ENCODE assay signal across 7 cellular contexts in the genomic region with DNA sequence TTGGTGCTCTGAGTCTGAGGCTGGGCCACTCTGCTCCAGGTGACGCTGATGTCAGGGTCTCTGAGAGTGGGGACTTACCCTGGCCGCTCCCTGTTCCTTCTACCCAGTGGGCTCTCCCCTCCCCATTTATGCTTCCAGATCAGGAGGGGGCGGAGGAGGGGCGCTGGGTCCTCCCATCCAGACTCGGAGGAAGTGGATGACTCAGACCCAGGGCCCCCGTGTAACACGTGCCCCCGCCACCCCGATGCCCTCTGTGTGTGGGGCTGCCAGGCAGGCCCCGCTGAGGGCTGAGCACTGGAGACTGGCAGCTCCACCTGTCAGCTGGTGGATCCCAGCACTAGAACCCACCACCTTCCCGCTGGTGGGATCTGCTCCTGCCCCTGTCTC. TPM values are rescaled to one million over a fixed set of nuclear protein-coding genes. Genes with fewer than 3 reads are reported as not detected.
"Had no signal": no experiment of that assay in that cellular context is flagged by ENCODE, and none has a peak within 500 bp of the region (broad histone marks: within the 10 kb centered on the region; RNA-seq: fewer than 3 reads in every experiment).

A gene (minus strand): TSS at position 101 of the 387 bp plus-strand sequence. CDS start 233 bp downstream, outside the sequence.

RNA-seq across cellular contexts. Expression of the gene that starts here (rescaled TPM):
- total RNA-seq: activated B cell treated with CpG ODN at 0.5 μM for 24 hours; activated CD4-positive, alpha-beta T cell treated with anti-CD3 and anti-CD28 coated beads, Interleukin-2, amount 10 ng/mL, durations not matched to agents 24 days and 14 days; activated CD8-positive, alpha-beta memory T cell treated with anti-CD3 and anti-CD28 coated beads, Interleukin-2, amount 10 ng/mL, durations not matched to agents 7 days and 5 days; activated T-helper 1 cell treated with anti-CD3 and anti-CD28 coated beads, Interleukin-12 subunit alpha, Interleukin-12 subunit beta, Interleukin-2, Interleukin-4 antibody, amounts not matched to agents 30 ng/mL and 10 ng/mL and 1 ng/mL, durations not matched to agents 14 hours and 24 hours and 36 hours; NCI-H460; PC-9; RPMI7951 had no signal
